Comparison of ENCODE assay signal across 12 cellular contexts in genomic region chr3:174101244-174101643, GRCh38.
DNase-seq lines count a peak whose midpoint lies in the region; ATAC-seq and TF ChIP-seq lines count a peak whose summit lies in the region.
"Had no signal": no experiment of that assay in that cellular context is flagged by ENCODE, and none has a peak within 500 bp of the region (broad histone marks: within the 10 kb centered on the region; RNA-seq: fewer than 3 reads in every experiment).

No MANE protein-coding gene starts in this region.

- H4K20me1 ChIP-seq in osteoblast (ENCODE audit: insufficient read depth, low read length): no peaks in the 10 kb centered on the region

- H3K4me1 ChIP-seq in osteoblast (ENCODE audit: insufficient read depth, low read length): peaks cover 3% of the 10 kb centered on the region

- DNase-seq in NCI-H510A treated with DMSO at 0.1 percent for 48 hours (lab: John Stamatoyannopoulos, UW): peak; percentile 7
- no peak for DNase-seq in NCI-H510A (lab: John Stamatoyannopoulos, UW)
- peak; percentile 93 for DNase-seq in NCI-H748 (lab: John Stamatoyannopoulos, UW; ENCODE audit: unreplicated experiment)
- DNase-seq in osteoblast (ENCODE audit: insufficient read length, low spot score, missing footprints): no peak
- no peak for DNase-seq in activated T-cell treated with anti-CD3 and anti-CD28 coated beads, Interleukin-2, amount 50 U/mL, for 48 hours
- DNase-seq in stimulated activated naive CD4-positive, alpha-beta T cell (lab: John Stamatoyannopoulos, UW): no peak
- DNase-seq in SK-N-DZ (ENCODE audit: low spot score): no peak
- DNase-seq: central memory CD4-positive, alpha-beta T cell; KG1; NK-92 treated with Interleukin-12 subunit alpha and Interleukin-12 subunit beta, amount 100 ng/mL, for 24 hours had no signal

- no peaks in the 10 kb centered on the region for H3K36me3 ChIP-seq in osteoblast (ENCODE audit: insufficient read depth, low read length)

- no peak for TF ChIP-seq CTCF in osteoblast (IDR thresholded peaks at IDR 0.05; ENCODE audit: extremely low read depth, low read depth, low read length)

- peak overlapping the region; percentile 9 for H3K27ac ChIP-seq in osteoblast (ENCODE audit: low read depth, low read length)
- H3K27ac ChIP-seq: GM23248 had no signal

- H3K27me3 ChIP-seq in osteoblast (ENCODE audit: insufficient read depth, low read length): no peaks in the 10 kb centered on the region

- peak overlapping the region; percentile 13 for H3K4me3 ChIP-seq in osteoblast (ENCODE audit: insufficient read depth, low read length)
- H3K4me3 ChIP-seq: GM23248 had no signal

- H3K9me3 ChIP-seq in osteoblast (ENCODE audit: low read depth, low read length): no peaks in the 10 kb centered on the region

- H2AFZ ChIP-seq in osteoblast (ENCODE audit: low read length): peak overlapping the region; percentile 53
- H2AFZ ChIP-seq: GM23248 had no signal

- peak overlapping the region; percentile 23 for H3K4me2 ChIP-seq in osteoblast (ENCODE audit: insufficient read depth, low read length)

- ATAC-seq in HG03095 (IDR thresholded peaks at IDR 0.05; ENCODE audit: unreplicated experiment): peak; percentile 92

- H3K79me2 ChIP-seq in osteoblast (ENCODE audit: insufficient read depth, low read length): no peaks in the 10 kb centered on the region

Comparison
In these comparisons a context has a peak if more than half of its experiments do, and no peak if none do; other contexts are left out.
1. DNase-seq: peak in NCI-H510A treated with DMSO at 0.1 percent for 48 hours (single experiment) and NCI-H748 (single experiment); none in NCI-H510A (single experiment), osteoblast (single experiment), activated T-cell treated with anti-CD3 and anti-CD28 coated beads, Interleukin-2, amount 50 U/mL, for 48 hours (0 of 2), stimulated activated naive CD4-positive, alpha-beta T cell (0 of 6) and SK-N-DZ (single experiment).